ENCODE assay signal across 19 cellular contexts in genomic region chr16:57444711-57445110, GRCh38. TPM values are rescaled to one million over a fixed set of nuclear protein-coding genes. Genes with fewer than 3 reads are reported as not detected.
DNase-seq lines count a peak whose midpoint lies in the region; ATAC-seq, FAIRE-seq and TF ChIP-seq lines count a peak whose summit lies in the region.
"Had no signal": no experiment of that assay in that cellular context is flagged by ENCODE, and none has a peak within 500 bp of the region (broad histone marks: within the 10 kb centered on the region; RNA-seq: fewer than 3 reads in every experiment).

No MANE protein-coding gene starts in this region.

- H3K9me3 ChIP-seq in ovary, result no peaks in the 10 kb centered on the region

- peaks cover 30% of the 10 kb centered on the region for H3K4me1 Mint-ChIP-seq in activated CD4-positive, alpha-beta T cell treated with anti-CD3 and anti-CD28 coated beads for 36 hours
- H3K4me1 Mint-ChIP-seq in activated CD4-positive, alpha-beta T cell treated with anti-CD3 and anti-CD28 coated beads, Interleukin-2, amount 10 ng/mL, durations not matched to agents 7 days and 5 days, result peaks cover 34% of the 10 kb centered on the region
- H3K4me1 Mint-ChIP-seq in IgD-negative memory B cell, result peaks cover 17 to 19% (median 17%) of the 10 kb centered on the region in 3 donors
- H3K4me1 Mint-ChIP-seq in nephron, result peaks cover 22% of the 10 kb centered on the region

- H3K4me3 Mint-ChIP-seq in activated CD4-positive, alpha-beta T cell treated with anti-CD3 and anti-CD28 coated beads for 36 hours, result peak overlapping the region; percentile 32
- no peak overlapping the region for H3K4me3 Mint-ChIP-seq in activated CD4-positive, alpha-beta T cell treated with anti-CD3 and anti-CD28 coated beads, Interleukin-2, amount 10 ng/mL, durations not matched to agents 7 days and 5 days
- H3K4me3 Mint-ChIP-seq in IgD-negative memory B cell (peak overlapping the region in 3 of 4 donors; percentile 27 to 72 (median 54)), nephron (peak overlapping the region; percentile 60 to 72 (median 70))
- H3K4me3 Mint-ChIP-seq: dendritic cell treated with granulocyte-macrophage colony-stimulating factor and Interleukin-4, amounts not matched to agents 40 ng/mL and 50 ng/mL, for 4 days; stimulated activated effector memory CD8-positive, alpha-beta T cell treated with anti-CD3 and anti-CD28 coated beads, Interleukin-12 subunit alpha, Interleukin-12 subunit beta, amount 100 ng/mL, for 72 hours had no signal

- no peak overlapping the region for H3K27ac Mint-ChIP-seq in activated CD4-positive, alpha-beta T cell treated with anti-CD3 and anti-CD28 coated beads for 36 hours
- no peak overlapping the region for H3K27ac Mint-ChIP-seq in activated CD4-positive, alpha-beta T cell treated with anti-CD3 and anti-CD28 coated beads, Interleukin-2, amount 10 ng/mL, durations not matched to agents 7 days and 5 days
- peak overlapping the region in 1 of 3 donors; percentile 16 for H3K27ac Mint-ChIP-seq in IgD-negative memory B cell
- peak overlapping the region; percentile 55 to 81 (median 57) for H3K27ac Mint-ChIP-seq in nephron
- H3K27ac Mint-ChIP-seq: dendritic cell treated with granulocyte-macrophage colony-stimulating factor and Interleukin-4, amounts not matched to agents 40 ng/mL and 50 ng/mL, for 4 days; stimulated activated effector memory CD8-positive, alpha-beta T cell treated with anti-CD3 and anti-CD28 coated beads, Interleukin-12 subunit alpha, Interleukin-12 subunit beta, amount 100 ng/mL, for 72 hours had no signal

- no peaks in the 10 kb centered on the region for H3K27me3 ChIP-seq in bronchial epithelial cell (ENCODE audit: control insufficient read depth, insufficient read depth, low read length)
- no peaks in the 10 kb centered on the region for H3K27me3 ChIP-seq in ovary
- H3K27me3 ChIP-seq: neutrophil, SJSA1 had no signal

- CTCF ChIA-PET in activated CD4-positive, alpha-beta T cell treated with anti-CD3 and anti-CD28 coated beads for 36 hours (lab: Charles Lee), result interaction anchor here (0.6 to 6.1 kb wide), 10 partner anchors 8 to 313 kb away, joined by 3 to 63 read pairs (median 4); partner anchors contain the start of gene POLR2C
- CTCF ChIA-PET in activated CD4-positive, alpha-beta T cell treated with anti-CD3 and anti-CD28 coated beads, Interleukin-2, amount 10 ng/mL, durations not matched to agents 7 days and 5 days (lab: Charles Lee), result interaction anchor here (0.6 to 5.3 kb wide), 6 partner anchors 13 to 31 kb away, joined by 3 to 40 read pairs (median 4); partner anchors contain the start of gene POLR2C

- POLR2A ChIA-PET in activated CD4-positive, alpha-beta T cell treated with anti-CD3 and anti-CD28 coated beads for 36 hours (lab: Charles Lee), result interaction anchor here (0.7 to 0.8 kb wide), 2 partner anchors 101 to 144 kb away, joined by 3 read pairs; no protein-coding TSS in a partner anchor
- POLR2A ChIA-PET in activated CD4-positive, alpha-beta T cell treated with anti-CD3 and anti-CD28 coated beads, Interleukin-2, amount 10 ng/mL, durations not matched to agents 7 days and 5 days (lab: Charles Lee), result interaction anchor here (0.6 kb wide), 1 partner anchor 26 kb away, joined by 3 read pairs; no protein-coding TSS in a partner anchor

- peaks cover 36% of the 10 kb centered on the region for H3K36me3 Mint-ChIP-seq in activated CD4-positive, alpha-beta T cell treated with anti-CD3 and anti-CD28 coated beads for 36 hours (ENCODE audit: low read depth)
- peaks cover 37% of the 10 kb centered on the region for H3K36me3 Mint-ChIP-seq in activated CD4-positive, alpha-beta T cell treated with anti-CD3 and anti-CD28 coated beads, Interleukin-2, amount 10 ng/mL, durations not matched to agents 7 days and 5 days (ENCODE audit: low read depth)
- no peaks in the 10 kb centered on the region for H3K36me3 Mint-ChIP-seq in IgD-negative memory B cell
- H3K36me3 Mint-ChIP-seq in nephron (ENCODE audit: low read depth), result peaks cover 34% of the 10 kb centered on the region

- TF ChIP-seq EP300 in ovary (IDR thresholded peaks at IDR 0.05), result no peak

- intact Hi-C loops in activated CD4-positive, alpha-beta T cell treated with anti-CD3 and anti-CD28 coated beads for 36 hours (cut with DNase I, micrococcal nuclease), result loop anchor here in 1 of 2 experiments (5.0 to 10.0 kb wide), 4 partner anchors 512 to 1180 kb away; partner anchors contain the start of genes CFAP20, CNOT1, HERPUD1 and USB1
- intact Hi-C loops in ovary (cut with DNase I), result no loop called here

- peaks cover 10% of the 10 kb centered on the region for H3K9me3 Mint-ChIP-seq in activated CD4-positive, alpha-beta T cell treated with anti-CD3 and anti-CD28 coated beads for 36 hours (ENCODE audit: low read depth)
- peaks cover 20% of the 10 kb centered on the region for H3K9me3 Mint-ChIP-seq in activated CD4-positive, alpha-beta T cell treated with anti-CD3 and anti-CD28 coated beads, Interleukin-2, amount 10 ng/mL, durations not matched to agents 7 days and 5 days
- H3K9me3 Mint-ChIP-seq in IgD-negative memory B cell (peaks cover under 1 to 8% (median 7%) of the 10 kb centered on the region in 3 donors), nephron (peaks cover 6% of the 10 kb centered on the region)
- H3K9me3 Mint-ChIP-seq: stimulated activated effector memory CD8-positive, alpha-beta T cell treated with anti-CD3 and anti-CD28 coated beads, Interleukin-12 subunit alpha, Interleukin-12 subunit beta, amount 100 ng/mL, for 72 hours had no signal

- 75 to 83% (median 80%) methylated on average over 3 of the region's 3 CpGs for WGBS in ovary, 3 donors

- H3K4me1 ChIP-seq in ovary (ENCODE audit: insufficient read depth), result peaks cover 8% of the 10 kb centered on the region

- DNase-seq in activated CD4-positive, alpha-beta T cell treated with anti-CD3 and anti-CD28 coated beads for 36 hours, result no peak
- no peak for DNase-seq in activated CD4-positive, alpha-beta T cell treated with anti-CD3 and anti-CD28 coated beads, Interleukin-2, amount 10 ng/mL, durations not matched to agents 7 days and 5 days
- peak; percentile 29 for DNase-seq in bronchial epithelial cell (ENCODE audit: low read depth)
- DNase-seq in GOT3 (lab: John Stamatoyannopoulos, UW), result no peak
- no peak for DNase-seq in CD1c-positive myeloid dendritic cell (ENCODE audit: extremely low spot score)
- DNase-seq in ovary, result no peak
- DNase-seq: amygdala, foreskin melanocyte, NCI-H1105 had no signal

- no peaks in the 10 kb centered on the region for H3K27me3 Mint-ChIP-seq in activated CD4-positive, alpha-beta T cell treated with anti-CD3 and anti-CD28 coated beads for 36 hours
- H3K27me3 Mint-ChIP-seq in activated CD4-positive, alpha-beta T cell treated with anti-CD3 and anti-CD28 coated beads, Interleukin-2, amount 10 ng/mL, durations not matched to agents 7 days and 5 days, result no peaks in the 10 kb centered on the region
- H3K27me3 Mint-ChIP-seq in IgD-negative memory B cell (no peaks in the 10 kb centered on the region), nephron (ENCODE audit: low read depth) (no peaks in the 10 kb centered on the region)
- H3K27me3 Mint-ChIP-seq: dendritic cell treated with granulocyte-macrophage colony-stimulating factor and Interleukin-4, amounts not matched to agents 40 ng/mL and 50 ng/mL, for 4 days had no signal

- H3K27ac ChIP-seq in ovary, result no peak overlapping the region
- H3K27ac ChIP-seq: neutrophil, SJSA1 had no signal

- H3K36me3 ChIP-seq in bronchial epithelial cell (ENCODE audit: control insufficient read depth, insufficient read depth, low read length) (peaks cover 6% of the 10 kb centered on the region), ovary (no peaks in the 10 kb centered on the region)

- no peak for FAIRE-seq in bronchial epithelial cell (lab: Jason Lieb, UNC)
- FAIRE-seq: A204.1, D721Med, TTC549 had no signal

- TF ChIP-seq POLR2A in ovary (IDR thresholded peaks at IDR 0.05), result no peak

- H3K4me3 ChIP-seq in bronchial epithelial cell (ENCODE audit: low read depth, low read length) (no peak overlapping the region), ovary (no peak overlapping the region)
- H3K4me3 ChIP-seq: lung, SJSA1 had no signal

- TF ChIP-seq CTCF in bronchial epithelial cell (IDR thresholded peaks at IDR 0.05; ENCODE audit: insufficient read depth, low read length, severe bottlenecking), result no peak
- no peak for TF ChIP-seq CTCF in nephron (IDR thresholded peaks at IDR 0.05; ENCODE audit: unreplicated experiment in 3 of 3)
- TF ChIP-seq CTCF in ovary (IDR thresholded peaks at IDR 0.05), result no peak

- no peak for ATAC-seq in activated CD4-positive, alpha-beta T cell treated with anti-CD3 and anti-CD28 coated beads for 36 hours
- ATAC-seq: stimulated activated effector memory CD8-positive, alpha-beta T cell treated with anti-CD3 and anti-CD28 coated beads, Interleukin-12 subunit alpha, Interleukin-12 subunit beta, amount 100 ng/mL, for 72 hours had no signal

RNA-seq across cellular contexts. Expression of gene CIAPIN1, which starts 2.5 kb away (rescaled TPM):
- 10 to 100 TPM; 41.7 to 42.6 TPM for total RNA-seq in activated CD4-positive, alpha-beta T cell treated with anti-CD3 and anti-CD28 coated beads for 36 hours
- 10 to 100 TPM; 45.8 to 61.8 TPM for total RNA-seq in activated CD4-positive, alpha-beta T cell treated with anti-CD3 and anti-CD28 coated beads, Interleukin-2, amount 10 ng/mL, durations not matched to agents 7 days and 5 days
- 41.2 TPM for polyA plus RNA-seq in IgD-negative memory B cell
- 71.3 and 81.2 TPM in 2 replicates for total RNA-seq in bronchial epithelial cell
- total RNA-seq in ovary, result 10 to 100 TPM in 6 of 7 donors, 1 to 10 TPM in 1; 9.2 to 33.5 (median 20.8) TPM
- polyA plus RNA-seq in ovary, result 10 to 100 TPM; 16.0 to 32.8 TPM

RNA-seq across cellular contexts. Expression of gene COQ9, which starts 2.6 kb away (rescaled TPM):
- 10 to 100 TPM; 39.4 to 52.1 TPM for total RNA-seq in activated CD4-positive, alpha-beta T cell treated with anti-CD3 and anti-CD28 coated beads for 36 hours
- total RNA-seq in activated CD4-positive, alpha-beta T cell treated with anti-CD3 and anti-CD28 coated beads, Interleukin-2, amount 10 ng/mL, durations not matched to agents 7 days and 5 days, result 10 to 100 TPM; 39.8 to 41.1 TPM
- polyA plus RNA-seq in IgD-negative memory B cell, result 25.6 TPM
- 59.5 and 88.7 TPM in 2 replicates for total RNA-seq in bronchial epithelial cell
- 10 to 100 TPM; 24.4 to 37.5 (median 29.7) TPM for total RNA-seq in ovary
- 10 to 100 TPM; 36.2 to 68.8 TPM for polyA plus RNA-seq in ovary

RNA-seq across cellular contexts. Expression of gene POLR2C, which starts 17.8 kb away (rescaled TPM):
- total RNA-seq in activated CD4-positive, alpha-beta T cell treated with anti-CD3 and anti-CD28 coated beads for 36 hours, result 10 to 100 TPM; 54.3 to 57.1 TPM
- total RNA-seq in activated CD4-positive, alpha-beta T cell treated with anti-CD3 and anti-CD28 coated beads, Interleukin-2, amount 10 ng/mL, durations not matched to agents 7 days and 5 days, result 10 to 100 TPM; 54.0 to 55.0 TPM
- polyA plus RNA-seq in IgD-negative memory B cell (28.3 TPM), ovary (10 to 100 TPM; 70.5 to 74.1 TPM)
- total RNA-seq in bronchial epithelial cell (78.7 and 82.1 TPM in 2 replicates), ovary (10 to 100 TPM; 54.9 to 96.9 (median 65.8) TPM)

RNA-seq across cellular contexts. Expression of gene CCL17, which starts 40.1 kb away (rescaled TPM):
- total RNA-seq in activated CD4-positive, alpha-beta T cell treated with anti-CD3 and anti-CD28 coated beads for 36 hours, result 1 to 10 TPM; 1.2 to 1.4 TPM
- total RNA-seq in activated CD4-positive, alpha-beta T cell treated with anti-CD3 and anti-CD28 coated beads, Interleukin-2, amount 10 ng/mL, durations not matched to agents 7 days and 5 days, result under 1 TPM; 0.40 to 0.42 TPM
- polyA plus RNA-seq in IgD-negative memory B cell (not detected), ovary (not detected)
- total RNA-seq in bronchial epithelial cell (not detected in 2 replicates), ovary (not detected)
- total RNA-seq: SJSA1 had no signal

RNA-seq across cellular contexts. Expression of gene DOK4, which starts 41.6 kb away (rescaled TPM):
- total RNA-seq in activated CD4-positive, alpha-beta T cell treated with anti-CD3 and anti-CD28 coated beads for 36 hours, result 1 to 10 TPM; 5.7 to 6.7 TPM
- 1 to 10 TPM; 2.3 to 2.7 TPM for total RNA-seq in activated CD4-positive, alpha-beta T cell treated with anti-CD3 and anti-CD28 coated beads, Interleukin-2, amount 10 ng/mL, durations not matched to agents 7 days and 5 days
- 0.46 TPM for polyA plus RNA-seq in IgD-negative memory B cell
- total RNA-seq in bronchial epithelial cell, result 17.6 and 23.7 TPM in 2 replicates
- total RNA-seq in ovary, result 10 to 100 TPM; 14.0 to 34.7 (median 29.2) TPM
- polyA plus RNA-seq in ovary, result 10 to 100 TPM in 1 of 2 donors, 1 to 10 TPM in 1; 9.9 to 26.7 TPM

Comparison
In these comparisons a context has a peak if more than half of its experiments do, and no peak if none do; other contexts are left out.
1. H3K27ac Mint-ChIP-seq: peak in nephron (3 of 3); none in activated CD4-positive, alpha-beta T cell treated with anti-CD3 and anti-CD28 coated beads for 36 hours (single experiment) and activated CD4-positive, alpha-beta T cell treated with anti-CD3 and anti-CD28 coated beads, Interleukin-2, amount 10 ng/mL, durations not matched to agents 7 days and 5 days (single experiment).